ENCODE assay signal across 15 cellular contexts in the genomic region with DNA sequence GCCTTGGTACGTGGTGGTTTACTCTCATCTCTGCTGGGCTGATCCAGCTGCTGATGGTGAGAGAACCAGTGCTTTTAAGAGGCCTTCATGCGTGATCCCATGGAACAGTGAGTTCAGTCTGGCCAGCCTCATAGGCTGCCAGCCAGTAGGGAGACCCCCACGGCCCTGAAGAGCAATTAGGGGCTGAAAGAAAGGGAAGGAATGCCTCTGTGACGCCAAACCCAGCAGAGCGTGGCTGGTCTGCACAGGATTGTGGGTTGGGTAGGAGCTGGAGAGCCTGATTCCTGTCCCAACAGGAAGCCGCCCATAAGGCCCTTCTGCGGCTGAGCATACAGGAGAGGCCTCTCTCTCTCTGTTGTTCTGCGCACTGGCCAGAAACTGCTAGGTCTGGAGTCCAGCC.
DNase-seq lines count a peak whose midpoint lies in the region; ATAC-seq lines count a peak whose summit lies in the region.
"Had no signal": no experiment of that assay in that cellular context is flagged by ENCODE, and none has a peak within 500 bp of the region (broad histone marks: within the 10 kb centered on the region; RNA-seq: fewer than 3 reads in every experiment).

No MANE protein-coding gene starts in this region.

- ATAC-seq in sciatic nerve (peak; percentile 58), HG03095 (IDR thresholded peaks at IDR 0.05; ENCODE audit: unreplicated experiment) (no peak)
- ATAC-seq: A549 had no signal

- peak; percentile 86 for DNase-seq in DMS79 treated with DMSO at 0.1 percent for 48 hours (lab: John Stamatoyannopoulos, UW)
- DNase-seq in astrocyte of the hippocampus (ENCODE audit: low read depth, low spot score), result peak; percentile 60
- DNase-seq in kidney tubule cell (ENCODE audit: low spot score), result peak; percentile 57
- DNase-seq in sciatic nerve (ENCODE audit: low spot score), result peak; percentile 61
- DNase-seq in NCI-H510A (lab: John Stamatoyannopoulos, UW), result no peak
- DNase-seq in activated CD8-positive, alpha-beta memory T cell treated with anti-CD3 and anti-CD28 coated beads, Interleukin-2, amount 50 U/mL, for 4 hours, result no peak
- no peak for DNase-seq in NAMALWA (ENCODE audit: low spot score)
- DNase-seq: COR-L47, H7, NCI-H187 treated with DMSO at 0.1 percent for 48 hours, NCI-H2171 treated with DMSO at 0.1 percent for 48 hours, NCI-H446 treated with DMSO at 0.1 percent for 48 hours, NCI-H774 had no signal

- intact Hi-C loops in sciatic nerve (cut with DNase I), result no loop called here

Comparison
In these comparisons a context has a peak if more than half of its experiments do, and no peak if none do; other contexts are left out.
1. DNase-seq: peak in DMS79 treated with DMSO at 0.1 percent for 48 hours (single experiment), astrocyte of the hippocampus (single experiment), kidney tubule cell (single experiment) and sciatic nerve (single experiment); none in NCI-H510A (single experiment), activated CD8-positive, alpha-beta memory T cell treated with anti-CD3 and anti-CD28 coated beads, Interleukin-2, amount 50 U/mL, for 4 hours (single experiment) and NAMALWA (single experiment).